8 cellular contexts compared by ENCODE assay signal in the genomic region with DNA sequence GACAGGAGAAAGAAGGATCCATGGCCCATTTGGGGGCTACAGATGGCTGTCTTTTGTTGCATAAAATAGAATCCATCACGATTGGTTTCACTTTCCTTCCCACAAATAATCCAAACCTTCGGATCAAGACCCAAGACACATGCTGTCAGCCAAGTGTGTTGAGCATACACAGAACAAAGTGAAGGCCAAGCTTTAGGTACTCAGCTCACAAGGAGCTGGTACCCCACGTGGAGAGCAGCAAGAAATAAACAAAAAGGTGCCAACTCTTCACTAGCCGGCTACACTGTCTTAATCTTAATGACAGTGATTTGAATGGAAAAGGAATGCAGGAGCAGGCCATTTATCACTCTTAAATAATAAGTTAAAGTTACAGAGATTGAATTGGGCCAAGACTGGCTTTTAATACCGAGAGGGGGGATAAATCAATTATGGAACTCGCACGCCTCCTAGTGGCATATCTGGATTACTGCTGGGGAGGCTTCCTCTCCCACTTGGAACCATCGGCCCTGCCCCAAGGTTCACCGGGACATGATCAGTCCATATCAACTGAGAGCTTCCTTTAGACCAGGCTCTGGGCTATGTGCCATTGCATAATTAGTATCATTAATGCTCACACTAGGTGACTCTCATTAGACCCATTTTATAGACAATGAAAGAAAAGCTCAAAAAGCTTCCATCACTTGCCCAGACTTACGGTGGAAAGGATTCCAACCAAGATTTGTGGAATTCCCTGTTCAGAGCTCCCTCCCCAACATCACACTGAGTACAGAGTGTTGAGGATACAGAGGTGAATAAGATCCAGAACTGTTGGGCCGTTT.
DNase-seq lines count a peak whose midpoint lies in the region; ATAC-seq, FAIRE-seq and TF ChIP-seq lines count a peak whose summit lies in the region.

No MANE protein-coding gene starts in this region.

- no peak for TF ChIP-seq POLR2A in GM12891 (IDR thresholded peaks at IDR 0.05; ENCODE audit: low read depth, low read length)

- TF ChIP-seq CTCF in bronchial epithelial cell (IDR thresholded peaks at IDR 0.05; ENCODE audit: insufficient read depth, low read length, severe bottlenecking) = peak; percentile 84

- DNase-seq in AG08396 (ENCODE audit: low spot score) = peak; percentile 76
- DNase-seq in GM12891 (ENCODE audit: insufficient read length, low spot score) = peak; percentile 46
- peak; percentile 76 for DNase-seq in HT-29 (ENCODE audit: low spot score)
- DNase-seq in RKO (ENCODE audit: low spot score) = peak; percentile 61
- DNase-seq in bronchial epithelial cell (ENCODE audit: low read depth) = peak; percentile 46
- peak; percentile 58 for DNase-seq in kidney tubule cell (ENCODE audit: low spot score)
- DNase-seq in stimulated activated CD4-positive, alpha-beta T cell treated with anti-CD3 and anti-CD28 coated beads, Interleukin-4, amount 100 ng/mL, for 24 hours = peak; percentile 34

- FAIRE-seq in GM12891 (lab: Jason Lieb, UNC) = peak; percentile 28
- FAIRE-seq in bronchial epithelial cell (lab: Jason Lieb, UNC) = no peak

- no peaks in the 10 kb centered on the region for H3K27me3 ChIP-seq in bronchial epithelial cell (ENCODE audit: control insufficient read depth, insufficient read depth, low read length)

- H3K4me3 ChIP-seq in bronchial epithelial cell (ENCODE audit: low read depth, low read length) = no peak overlapping the region

- ATAC-seq in HG03045 (IDR thresholded peaks at IDR 0.05; ENCODE audit: unreplicated experiment) = no peak

- H3K36me3 ChIP-seq in bronchial epithelial cell (ENCODE audit: control insufficient read depth, insufficient read depth, low read length) = no peaks in the 10 kb centered on the region

TF ChIP-seq in GM12891, 5 proteins besides CTCF, POLR2A, EP300 and RAD21:
- no peak for TF ChIP-seq POLR2AphosphoS5 (IDR thresholded peaks at IDR 0.05; ENCODE audit: low read depth, low read length)
- no peak for TF ChIP-seq TAF1 (IDR thresholded peaks at IDR 0.05; ENCODE audit: low read depth, low read length)
- TF ChIP-seq PAX5 (IDR thresholded peaks at IDR 0.05; ENCODE audit: insufficient read depth, low read length, severe bottlenecking) = no peak
- TF ChIP-seq POU2F2 (IDR thresholded peaks at IDR 0.05; ENCODE audit: low read depth, low read length) = no peak
- TF ChIP-seq SPI1 (IDR thresholded peaks at IDR 0.05; ENCODE audit: low read depth, low read length) = no peak
